In genomic region chr6:41027799-41028617, GRCh38 we compare ENCODE assay signal across 1 cellular context.
TF ChIP-seq lines count a peak whose summit lies in the region.

No MANE protein-coding gene starts in this region.

TF ChIP-seq in HepG2, 621 proteins besides CTCF, POLR2A, EP300 and RAD21 (continued from another document and continues in another):
- TF ChIP-seq TOE1 (CRISPR knock-in tag; IDR thresholded peaks at IDR 0.05) (no peak), KMT2A (CRISPR knock-in tag; IDR thresholded peaks at IDR 0.05) (0 out of 2 replicates have a peak, but pooled peaks have one; percentile 36), POGK (CRISPR knock-in tag; conservative IDR thresholded peaks at IDR 0.05) (peak; percentile 75), NONO (IDR thresholded peaks at IDR 0.05) (no peak), NONO (CRISPR knock-in tag; conservative IDR thresholded peaks at IDR 0.05) (peak; percentile 74; the same call in 1 of the 2 replicates), GTF3A (CRISPR knock-in tag; conservative IDR thresholded peaks at IDR 0.05) (0 out of 2 replicates have a peak, but pooled peaks have one; percentile 41), ISX (CRISPR knock-in tag; conservative IDR thresholded peaks at IDR 0.05) (no peak), ZNF660 (CRISPR knock-in tag; IDR thresholded peaks at IDR 0.05; ENCODE audit: borderline replicate concordance, low read depth) (no peak), DBP (CRISPR knock-in tag; IDR thresholded peaks at IDR 0.05; ENCODE audit: not compliant biosample characterization) (no peak), STAT5B (CRISPR knock-in tag; IDR thresholded peaks at IDR 0.05) (no peak), RAD51 (IDR thresholded peaks at IDR 0.05; ENCODE audit: borderline replicate concordance) (no peak), HBP1 (CRISPR knock-in tag; IDR thresholded peaks at IDR 0.05; ENCODE audit: low read depth) (no peak), ZBTB8A (CRISPR knock-in tag; IDR thresholded peaks at IDR 0.05; ENCODE audit: borderline replicate concordance, low read depth) (no peak), STAG1 (CRISPR knock-in tag; IDR thresholded peaks at IDR 0.05) (peak; percentile 99), ZMAT5 (CRISPR knock-in tag; IDR thresholded peaks at IDR 0.05; ENCODE audit: borderline replicate concordance, low read depth) (no peak), TEF (CRISPR knock-in tag; IDR thresholded peaks at IDR 0.05) (peak; percentile 38; the same call in 1 of the 2 replicates), ZNF20 (CRISPR knock-in tag; IDR thresholded peaks at IDR 0.05) (no peak), XBP1 (CRISPR knock-in tag; IDR thresholded peaks at IDR 0.05) (no peak), SNAI1 (CRISPR knock-in tag; IDR thresholded peaks at IDR 0.05; ENCODE audit: borderline replicate concordance) (no peak), CSRNP1 (CRISPR knock-in tag; IDR thresholded peaks at IDR 0.05) (0 out of 2 replicates have a peak, but pooled peaks have one; percentile 32), FOXM1 (CRISPR knock-in tag; IDR thresholded peaks at IDR 0.05) (no peak), MAFG (CRISPR knock-in tag; IDR thresholded peaks at IDR 0.05) (no peak), ZNF691 (CRISPR knock-in tag; IDR thresholded peaks at IDR 0.05; ENCODE audit: borderline replicate concordance, low read depth) (peak; percentile 78; the same call in 1 of the 2 replicates), ETV6 (CRISPR knock-in tag; conservative IDR thresholded peaks at IDR 0.05) (no peak), KLF16 (CRISPR knock-in tag; IDR thresholded peaks at IDR 0.05) (0 out of 4 replicates have a peak, but pooled peaks of 1 of the 2 experiments have one; percentile 63), ZNF709 (CRISPR knock-in tag; IDR thresholded peaks at IDR 0.05) (no peak), SP4 (CRISPR knock-in tag; IDR thresholded peaks at IDR 0.05) (0 out of 2 replicates have a peak, but pooled peaks have one; percentile 65), EED (CRISPR knock-in tag; IDR thresholded peaks at IDR 0.05) (no peak), ZBTB21 (CRISPR knock-in tag; IDR thresholded peaks at IDR 0.05) (no peak), NCOA1 (CRISPR knock-in tag; IDR thresholded peaks at IDR 0.05) (no peak), GZF1 (CRISPR knock-in tag; IDR thresholded peaks at IDR 0.05) (no peak), RCOR2 (CRISPR knock-in tag; IDR thresholded peaks at IDR 0.05) (no peak), WIZ (CRISPR knock-in tag; IDR thresholded peaks at IDR 0.05) (0 out of 2 replicates have a peak, but pooled peaks have one; percentile 79), HES4 (CRISPR knock-in tag; IDR thresholded peaks at IDR 0.05; ENCODE audit: borderline replicate concordance) (no peak), PAX8 (CRISPR knock-in tag; IDR thresholded peaks at IDR 0.05; ENCODE audit: borderline replicate concordance) (peak; percentile 89), RNF219 (CRISPR knock-in tag; IDR thresholded peaks at IDR 0.05) (no peak), GLMP (CRISPR knock-in tag; IDR thresholded peaks at IDR 0.05; ENCODE audit: borderline replicate concordance) (no peak), SMC3 (IDR thresholded peaks at IDR 0.05; ENCODE audit: low read length) (peak; percentile 42; the same call in 1 of the 2 replicates), PHF8 (CRISPR knock-in tag; IDR thresholded peaks at IDR 0.05) (peak; percentile 59), TRAFD1 (CRISPR knock-in tag; IDR thresholded peaks at IDR 0.05; ENCODE audit: borderline replicate concordance) (no peak), HMG20A (CRISPR knock-in tag; IDR thresholded peaks at IDR 0.05; ENCODE audit: borderline replicate concordance) (no peak), ZNF770 (CRISPR knock-in tag; IDR thresholded peaks at IDR 0.05) (no peak), THAP11 (CRISPR knock-in tag; IDR thresholded peaks at IDR 0.05) (no peak), SRF (IDR thresholded peaks at IDR 0.05; ENCODE audit: low read depth, low read length) (no peak), YEATS4 (CRISPR knock-in tag; IDR thresholded peaks at IDR 0.05; ENCODE audit: borderline replicate concordance) (peak; percentile 47; the same call in 1 of the 2 replicates), KLF11 (CRISPR knock-in tag; IDR thresholded peaks at IDR 0.05) (no peak), ZFP90 (CRISPR knock-in tag; IDR thresholded peaks at IDR 0.05; ENCODE audit: borderline replicate concordance) (no peak; the same call in 1 of the 2 replicates), JUN (CRISPR knock-in tag; IDR thresholded peaks at IDR 0.05) (no peak; the same call in 1 of the 2 replicates)
